1 cellular context compared by ENCODE assay signal in genomic region chr15:78753359-78753659, GRCh38. TPM values are rescaled to one million over a fixed set of nuclear protein-coding genes. Genes with fewer than 3 reads are reported as not detected.
"Had no signal": no experiment of that assay in that cellular context is flagged by ENCODE, and none has a peak within 500 bp of the region (broad histone marks: within the 10 kb centered on the region; RNA-seq: fewer than 3 reads in every experiment).

No MANE protein-coding gene starts in this region.

RNA-seq across cellular contexts. Expression of gene ADAMTS7, which starts 58.0 kb away (rescaled TPM):
- polyA plus RNA-seq: naive thymus-derived CD8-positive, alpha-beta T cell had no signal
